In genomic region chr18:34322365-34323289, GRCh38 we compare ENCODE assay signal across 8 cellular contexts.
DNase-seq lines count a peak whose midpoint lies in the region; ATAC-seq, FAIRE-seq and TF ChIP-seq lines count a peak whose summit lies in the region.

No MANE protein-coding gene starts in this region.

- H3K9me3 ChIP-seq in colonic mucosa, result no peaks in the 10 kb centered on the region

- H3K4me3 ChIP-seq in colonic mucosa, result no peak overlapping the region

- no peak overlapping the region for H3K27ac ChIP-seq in C4-2B
- no peak overlapping the region for H3K27ac ChIP-seq in colonic mucosa

- intact Hi-C loops in colonic mucosa (cut with DNase I), result loop anchor here (5.0 to 10.0 kb wide), 2 partner anchors 195 to 488 kb away; no protein-coding TSS in a partner anchor

- peak; percentile 78 for TF ChIP-seq CTCF in C4-2B (conservative IDR thresholded peaks at IDR 0.05)
- peak; percentile 52 for TF ChIP-seq CTCF in colonic mucosa (IDR thresholded peaks at IDR 0.05)

- H3K4me1 ChIP-seq in colonic mucosa, result no peaks in the 10 kb centered on the region

- DNase-seq in NOMO-1 treated with DMSO at 0.1 percent for 48 hours (lab: John Stamatoyannopoulos, UW; ENCODE audit: unreplicated experiment), result peak; percentile 25
- DNase-seq in colonic mucosa, result peak; percentile 67
- DNase-seq in lung microvascular endothelial cell (ENCODE audit: low read depth in 2 of 2), result peak; percentile 62 to 69
- no peak for DNase-seq in NCI-H1105 (lab: John Stamatoyannopoulos, UW)
- no peak for DNase-seq in HTR-8/SVneo (ENCODE audit: insufficient read length, low spot score)

- H3K36me3 ChIP-seq in colonic mucosa, result no peaks in the 10 kb centered on the region

- ATAC-seq in GM19351 (IDR thresholded peaks at IDR 0.05; ENCODE audit: unreplicated experiment) (peak; percentile 48), HG03457 (IDR thresholded peaks at IDR 0.05; ENCODE audit: unreplicated experiment) (peak; percentile 74)

- no peak overlapping the region for H3K9ac ChIP-seq in colonic mucosa (ENCODE audit: low read depth in 2 of 2, low read length in 2 of 2)

- FAIRE-seq in HTR-8/SVneo (lab: Jason Lieb, UNC), result no peak

- H3K27me3 ChIP-seq in colonic mucosa, result no peaks in the 10 kb centered on the region

Comparison
In these comparisons a context has a peak if more than half of its experiments do, and no peak if none do; other contexts are left out.
1. DNase-seq: peak in NOMO-1 treated with DMSO at 0.1 percent for 48 hours (single experiment), colonic mucosa (single experiment) and lung microvascular endothelial cell (2 of 2); none in NCI-H1105 (single experiment) and HTR-8/SVneo (single experiment).